In genomic region chr11:101429708-101430107, GRCh38 we compare ENCODE assay signal across 27 cellular contexts.
DNase-seq lines count a peak whose midpoint lies in the region; ATAC-seq, FAIRE-seq and TF ChIP-seq lines count a peak whose summit lies in the region.
"Had no signal": no experiment of that assay in that cellular context is flagged by ENCODE, and none has a peak within 500 bp of the region (broad histone marks: within the 10 kb centered on the region; RNA-seq: fewer than 3 reads in every experiment).

No MANE protein-coding gene starts in this region.

- SMC1A ChIA-PET in GM12878 (lab: Charles Lee; ENCODE audit: uncharacterized antibody, unreplicated experiment): interaction anchor here (0.7 to 1.7 kb wide), 2 partner anchors 455 to 578 kb away, joined by 3 read pairs; no protein-coding TSS in a partner anchor

- peak overlapping the region; percentile 65 for H4K8ac ChIP-seq in mesendoderm (ENCODE audit: low read depth, low read length)

- TF ChIP-seq CTCF in GM12878 (IDR thresholded peaks at IDR 0.05 in 2 of 3, conservative IDR thresholded peaks at IDR 0.05 in 1 of 3; ENCODE audit: control insufficient read depth in 2 of 3, extremely low read depth in 1 of 3, insufficient read depth in 1 of 3, low read depth in 3 of 3, low read length in 3 of 3) (no peak), upper lobe of left lung (IDR thresholded peaks at IDR 0.05) (no peak)

- no peaks in the 10 kb centered on the region for H3K79me1 ChIP-seq in mesendoderm (ENCODE audit: low read length)

- no peak overlapping the region for H3K4me2 ChIP-seq in GM12878 (ENCODE audit: control insufficient read depth, insufficient read depth)
- H3K4me2 ChIP-seq in mesendoderm (ENCODE audit: low read length): no peak overlapping the region

- H3K27me3 ChIP-seq in GM12878 (replicated peaks in 1 of 2; ENCODE audit: control insufficient read depth in 2 of 2, insufficient read depth in 2 of 2, low read length in 1 of 2) (no peaks in the 10 kb centered on the region), mesendoderm (ENCODE audit: insufficient read depth, low read length, poor library complexity) (no peaks in the 10 kb centered on the region), small intestine (ENCODE audit: control insufficient read depth in 2 of 2, insufficient read depth in 2 of 2, low read length in 2 of 2) (no peaks in the 10 kb centered on the region), upper lobe of left lung (no peaks in the 10 kb centered on the region)

- ATAC-seq in GM12878 (peak; percentile 61), upper lobe of left lung (ENCODE audit: low FRiP score in 2 of 2) (no peak), HG03432 (IDR thresholded peaks at IDR 0.05; ENCODE audit: unreplicated experiment) (no peak)
- ATAC-seq: activated CD8-positive, alpha-beta memory T cell treated with anti-CD3 and anti-CD28 coated beads, Interleukin-2, amount 10 ng/mL, durations not matched to agents 7 days and 5 days; activated naive CD4-positive, alpha-beta T cell treated with anti-CD3 and anti-CD28 coated beads, Interleukin-2, amount 50 U/mL, for 72 hours had no signal

- H4K5ac ChIP-seq in mesendoderm (ENCODE audit: low read length): no peak overlapping the region

- H2BK120ac ChIP-seq in mesendoderm (ENCODE audit: low read depth, low read length): peak overlapping the region; percentile 82

- peak; percentile 56 for DNase-seq in DMS53 (lab: John Stamatoyannopoulos, UW)
- DNase-seq in DMS53 treated with DMSO at 0.1 percent for 48 hours (lab: John Stamatoyannopoulos, UW; ENCODE audit: unreplicated experiment): no peak
- DNase-seq in GM12878 (ENCODE audit: low read depth, low spot score): no peak
- DNase-seq in mesendoderm: no peak
- peak; percentile 46 for DNase-seq in small intestine
- no peak for DNase-seq in upper lobe of left lung
- no peak for DNase-seq in NAMALWA (ENCODE audit: low spot score)
- DNase-seq: activated CD4-positive, alpha-beta T cell treated with anti-CD3 and anti-CD28 coated beads, Interleukin-2, amount 50 U/mL, for 1 hour; activated CD8-positive, alpha-beta memory T cell treated with anti-CD3 and anti-CD28 coated beads, Interleukin-2, amount 10 ng/mL, durations not matched to agents 7 days and 5 days; aorta; caudate nucleus; CD4-positive, alpha-beta T cell; dermis blood vessel endothelial cell; DMS153; GDM1; kidney; naive B cell; NCI-H1417; NCI-H2081; NCI-H226; NCI-H748 treated with DMSO at 0.1 percent for 48 hours; T-helper 9 cell; trophoblast cell had no signal

- peak overlapping the region; percentile 94 for H3K18ac ChIP-seq in mesendoderm (ENCODE audit: low read length)

- no peak overlapping the region for H3K23ac ChIP-seq in mesendoderm (ENCODE audit: low read length)

- CTCF ChIA-PET in GM12878 (lab: Yijun Ruan, JAX): interaction anchor here (0.9 to 1.2 kb wide), 3 partner anchors 418 to 578 kb away, joined by 3 to 6 read pairs (median 4); no protein-coding TSS in a partner anchor

- no peak for TF ChIP-seq EP300 in GM12878 (IDR thresholded peaks at IDR 0.05; ENCODE audit: borderline replicate concordance in 1 of 2, control insufficient read depth in 1 of 2, low read depth in 2 of 2, low read length in 2 of 2)
- no peak for TF ChIP-seq EP300 in upper lobe of left lung (IDR thresholded peaks at IDR 0.05)

- no peak overlapping the region for H3K27ac ChIP-seq in GM12878 (ENCODE audit: control insufficient read depth, insufficient read depth)
- no peak overlapping the region for H3K27ac ChIP-seq in mesendoderm (ENCODE audit: low read depth, low read length)
- H3K27ac ChIP-seq in small intestine (ENCODE audit: low read depth in 1 of 2, low read length in 1 of 2): no peak overlapping the region
- no peak overlapping the region for H3K27ac ChIP-seq in upper lobe of left lung
- H3K27ac ChIP-seq: 22Rv1, RWPE1 had no signal

- peak overlapping the region; percentile 70 for H3K4ac ChIP-seq in mesendoderm (ENCODE audit: low read depth, low read length)

- no peak overlapping the region for H2AFZ ChIP-seq in GM12878 (ENCODE audit: control insufficient read depth, low read depth, low read length)

- H3K79me2 ChIP-seq in GM12878 (ENCODE audit: control insufficient read depth, insufficient read depth, low read length): no peaks in the 10 kb centered on the region
- H3K79me2 ChIP-seq in mesendoderm (ENCODE audit: control insufficient read depth, insufficient read depth, low read length): no peaks in the 10 kb centered on the region

- H3K36me3 ChIP-seq in GM12878 (ENCODE audit: control insufficient read depth in 2 of 2, insufficient read depth in 2 of 2, low read length in 1 of 2) (no peaks in the 10 kb centered on the region), mesendoderm (ENCODE audit: control insufficient read depth, insufficient read depth, low read length) (no peaks in the 10 kb centered on the region), small intestine (ENCODE audit: control insufficient read depth in 2 of 2, insufficient read depth in 2 of 2, low read length in 2 of 2) (no peaks in the 10 kb centered on the region), upper lobe of left lung (no peaks in the 10 kb centered on the region)

- H3K9me3 ChIP-seq in GM12878 (replicated peaks; ENCODE audit: control insufficient read depth, insufficient read depth, low read length) (no peaks in the 10 kb centered on the region), small intestine (ENCODE audit: control insufficient read depth, low read depth) (no peaks in the 10 kb centered on the region), upper lobe of left lung (no peaks in the 10 kb centered on the region)

- H4K20me1 ChIP-seq in GM12878 (ENCODE audit: control insufficient read depth, insufficient read depth): no peaks in the 10 kb centered on the region

- intact Hi-C loops in GM12878 (cut with micrococcal nuclease; ENCODE audit: unreplicated experiment): loop anchor here (1.0 to 10.0 kb wide), 2 partner anchors 418 to 445 kb away; no protein-coding TSS in a partner anchor

- H3K4me1 ChIP-seq in GM12878 (ENCODE audit: control insufficient read depth, insufficient read depth, low read length) (no peaks in the 10 kb centered on the region), mesendoderm (ENCODE audit: control insufficient read depth, low read depth, low read length) (peaks cover 8% of the 10 kb centered on the region), small intestine (ENCODE audit: control insufficient read depth in 2 of 2, insufficient read depth in 1 of 2, low read depth in 1 of 2, low read length in 1 of 2) (no peaks in the 10 kb centered on the region), upper lobe of left lung (peaks cover 0 to 5% (median 0%) of the 10 kb centered on the region in 4 donors)

- RAD21 ChIA-PET in GM12878 (lab: Charles Lee; ENCODE audit: unreplicated experiment): interaction anchor here (1.7 to 1.8 kb wide), 2 partner anchors 418 to 578 kb away, joined by 4 to 8 read pairs; no protein-coding TSS in a partner anchor

- H2BK5ac ChIP-seq in mesendoderm (ENCODE audit: low read length): no peak overlapping the region

- POLR2A ChIA-PET in GM12878 (lab: Charles Lee): no interaction called here

- TF ChIP-seq RAD21 in GM12878 (IDR thresholded peaks at IDR 0.05; ENCODE audit: insufficient read depth, low read depth, low read length): no peak

- BruUV-seq in GM12878 (replicated peaks; lab: Mats Ljungman, UMichigan): no TSS peak

- in situ Hi-C loops in GM12878 (cut with MboI): no loop called here

- H3K9ac ChIP-seq in GM12878 (ENCODE audit: control insufficient read depth, insufficient read depth, low read length) (no peak overlapping the region), mesendoderm (ENCODE audit: low read length) (no peak overlapping the region)

- no peak for TF ChIP-seq POLR2A in GM12878 (IDR thresholded peaks at IDR 0.05; ENCODE audit: low read depth, low read length)
- TF ChIP-seq POLR2A in upper lobe of left lung (IDR thresholded peaks at IDR 0.05): no peak

- H3K4me3 ChIP-seq in GM12878 (no peak overlapping the region), mesendoderm (ENCODE audit: low read length) (no peak overlapping the region), small intestine (ENCODE audit: low read depth in 1 of 2, low read length in 2 of 2) (no peak overlapping the region), upper lobe of left lung (no peak overlapping the region)

- no peak overlapping the region for H2BK15ac ChIP-seq in mesendoderm (replicated peaks; ENCODE audit: low read depth)

- H3K56ac ChIP-seq in mesendoderm (ENCODE audit: low read length): no peak overlapping the region

- H2AK5ac ChIP-seq in mesendoderm (ENCODE audit: low read length): no peak overlapping the region

- FAIRE-seq in GM12878 (lab: Jason Lieb, UNC): no peak
- no peak for FAIRE-seq in small intestine (lab: Jason Lieb, UNC)
- FAIRE-seq: kidney had no signal

TF ChIP-seq in GM12878, 131 proteins besides CTCF, POLR2A, EP300 and RAD21:
- TF ChIP-seq NR2F1 (conservative IDR thresholded peaks at IDR 0.05): no peak
- TF ChIP-seq HDAC6 (IDR thresholded peaks at IDR 0.05; ENCODE audit: unreplicated experiment): no peak
- TF ChIP-seq HSF1 (IDR thresholded peaks at IDR 0.05; ENCODE audit: low read depth, low read length): no peak
- no peak for TF ChIP-seq CEBPB (IDR thresholded peaks at IDR 0.05; ENCODE audit: borderline replicate concordance in 1 of 2, low read depth in 2 of 2, low read length in 2 of 2)
- TF ChIP-seq IRF4 (IDR thresholded peaks at IDR 0.05; ENCODE audit: low read depth, low read length): no peak
- TF ChIP-seq TARDBP (IDR thresholded peaks at IDR 0.05; ENCODE audit: borderline replicate concordance): no peak

Comparison
In these comparisons a context has a peak if more than half of its experiments do, and no peak if none do; other contexts are left out.
1. DNase-seq: peak in DMS53 (single experiment) and small intestine (single experiment); none in DMS53 treated with DMSO at 0.1 percent for 48 hours (single experiment), GM12878 (single experiment), mesendoderm (single experiment), upper lobe of left lung (0 of 2) and NAMALWA (single experiment).